32 cellular contexts compared by ENCODE assay signal in genomic region chr11:71198823-71199165, GRCh38. TPM values are rescaled to one million over a fixed set of nuclear protein-coding genes. Genes with fewer than 3 reads are reported as not detected.
"Had no signal": no experiment of that assay in that cellular context is flagged by ENCODE, and none has a peak within 500 bp of the region (broad histone marks: within the 10 kb centered on the region; RNA-seq: fewer than 3 reads in every experiment).

No MANE protein-coding gene starts in this region.

- H3K4me3 ChIP-seq: adrenal gland, body of pancreas, coronary artery, dorsolateral prefrontal cortex, gastrocnemius medialis, heart left ventricle had no signal

- H3K36me3 Mint-ChIP-seq: activated CD4-positive, alpha-beta memory T cell treated with anti-CD3 and anti-CD28 coated beads for 36 hours; activated CD8-positive, alpha-beta memory T cell treated with anti-CD3 and anti-CD28 coated beads, Interleukin-2, amount 10 ng/mL, durations not matched to agents 7 days and 5 days; activated naive CD8-positive, alpha-beta T cell had no signal

- H3K36me3 ChIP-seq: adrenal gland, gastrocnemius medialis, heart left ventricle had no signal

- DNase-seq: activated B cell treated with CpG ODN at 0.5 μM for 24 hours; activated CD4-positive, alpha-beta memory T cell treated with anti-CD3 and anti-CD28 coated beads for 36 hours; activated CD4-positive, alpha-beta T cell treated with anti-CD3 and anti-CD28 coated beads for 36 hours; activated CD4-positive, alpha-beta T cell treated with anti-CD3 and anti-CD28 coated beads, Interleukin-2, amount 10 ng/mL, durations not matched to agents 24 days and 14 days; activated CD8-positive, alpha-beta memory T cell treated with anti-CD3 and anti-CD28 coated beads, Interleukin-2, amount 10 ng/mL, durations not matched to agents 7 days and 5 days; activated CD8-positive, alpha-beta memory T cell treated with anti-CD3 and anti-CD28 coated beads, Interleukin-2, amount 50 U/mL, for 4 hours; activated CD8-positive, alpha-beta T cell treated with anti-CD3 and anti-CD28 coated beads, Interleukin-2, amount 10 ng/mL, durations not matched to agents 7 days and 5 days; activated effector memory CD4-positive, alpha-beta T cell treated with anti-CD3 and anti-CD28 coated beads, Interleukin-2, amount 50 U/mL, for 16 hours; activated naive CD4-positive, alpha-beta T cell treated with anti-CD3 and anti-CD28 coated beads for 36 hours; activated T-cell treated with anti-CD3 and anti-CD28 coated beads, Interleukin-2, amount 50 U/mL, for 1 hour; activated T-cell treated with anti-CD3 and anti-CD28 coated beads, Interleukin-2, amount 50 U/mL, for 48 hours; adrenal gland; amygdala; body of pancreas; central memory CD4-positive, alpha-beta T cell; cerebellar nuclear complex; effector memory CD4-positive, alpha-beta T cell; endodermal cell; foreskin fibroblast; gastrocnemius medialis; glutamatergic neuron; heart left ventricle; T-helper 2 cell had no signal

- H3K4me1 ChIP-seq: adrenal gland, body of pancreas, gastrocnemius medialis, heart left ventricle had no signal

- H3K27me3 ChIP-seq: body of pancreas had no signal

- H3K9me3 Mint-ChIP-seq: activated B cell treated with CpG ODN at 0.5 μM for 24 hours; activated CD4-positive, alpha-beta memory T cell treated with anti-CD3 and anti-CD28 coated beads for 36 hours; activated CD4-positive, alpha-beta T cell treated with anti-CD3 and anti-CD28 coated beads, Interleukin-2, amount 10 ng/mL, durations not matched to agents 24 days and 14 days; activated naive CD4-positive, alpha-beta T cell treated with anti-CD3 and anti-CD28 coated beads for 36 hours; activated T-helper 1 cell treated with anti-CD3 and anti-CD28 coated beads, Interleukin-12 subunit alpha, Interleukin-12 subunit beta, Interleukin-2, Interleukin-4 antibody, amounts not matched to agents 30 ng/mL and 10 ng/mL and 1 ng/mL, durations not matched to agents 14 hours and 24 hours and 36 hours; activated T-helper 2 cell treated with anti-CD3 and anti-CD28 coated beads, Interferon-gamma antibody, Interleukin-2, Interleukin-4, amounts not matched to agents 10 μg/mL and 5 μg/mL and 100 μg/mL, durations not matched to agents 14 hours and 24 hours and 36 hours; dendritic cell treated with granulocyte-macrophage colony-stimulating factor and Interleukin-4, amounts not matched to agents 40 ng/mL and 50 ng/mL, for 4 days; endodermal cell had no signal

- H3K9me3 ChIP-seq: adrenal gland, body of pancreas, gastrocnemius medialis, heart left ventricle had no signal

- H3K27ac ChIP-seq: adrenal gland, body of pancreas, coronary artery, dorsolateral prefrontal cortex, gastrocnemius medialis, heart left ventricle had no signal

- H3K4me1 Mint-ChIP-seq: activated CD4-positive, alpha-beta T cell treated with anti-CD3 and anti-CD28 coated beads for 36 hours; activated CD4-positive, alpha-beta T cell treated with anti-CD3 and anti-CD28 coated beads, Interleukin-2, amount 10 ng/mL, durations not matched to agents 24 days and 14 days; activated CD8-positive, alpha-beta memory T cell treated with anti-CD3 and anti-CD28 coated beads, Interleukin-2, amount 10 ng/mL, durations not matched to agents 7 days and 5 days had no signal

- H3K27ac Mint-ChIP-seq: activated B cell treated with CpG ODN at 0.5 μM for 24 hours; activated CD4-positive, alpha-beta memory T cell treated with anti-CD3 and anti-CD28 coated beads for 36 hours; activated CD4-positive, alpha-beta T cell treated with anti-CD3 and anti-CD28 coated beads for 36 hours; activated CD4-positive, alpha-beta T cell treated with anti-CD3 and anti-CD28 coated beads, Interleukin-2, amount 10 ng/mL, durations not matched to agents 24 days and 14 days; activated CD8-positive, alpha-beta memory T cell treated with anti-CD3 and anti-CD28 coated beads, Interleukin-2, amount 10 ng/mL, durations not matched to agents 7 days and 5 days; activated CD8-positive, alpha-beta T cell treated with anti-CD3 and anti-CD28 coated beads, Interleukin-2, amount 10 ng/mL, durations not matched to agents 7 days and 5 days; activated naive CD4-positive, alpha-beta T cell treated with anti-CD3 and anti-CD28 coated beads for 36 hours; activated naive CD8-positive, alpha-beta T cell; activated T-helper 1 cell treated with anti-CD3 and anti-CD28 coated beads, Interleukin-12 subunit alpha, Interleukin-12 subunit beta, Interleukin-2, Interleukin-4 antibody, amounts not matched to agents 30 ng/mL and 10 ng/mL and 1 ng/mL, durations not matched to agents 14 hours and 24 hours and 36 hours; activated T-helper 2 cell treated with anti-CD3 and anti-CD28 coated beads, Interferon-gamma antibody, Interleukin-2, Interleukin-4, amounts not matched to agents 10 μg/mL and 5 μg/mL and 100 μg/mL, durations not matched to agents 14 hours and 24 hours and 36 hours; dendritic cell treated with granulocyte-macrophage colony-stimulating factor and Interleukin-4, amounts not matched to agents 40 ng/mL and 50 ng/mL, for 4 days; endodermal cell had no signal

- H3K4me3 Mint-ChIP-seq: activated B cell treated with CpG ODN at 0.5 μM for 24 hours; activated CD4-positive, alpha-beta memory T cell treated with anti-CD3 and anti-CD28 coated beads for 36 hours; activated CD4-positive, alpha-beta T cell treated with anti-CD3 and anti-CD28 coated beads for 36 hours; activated CD4-positive, alpha-beta T cell treated with anti-CD3 and anti-CD28 coated beads, Interleukin-2, amount 10 ng/mL, durations not matched to agents 24 days and 14 days; activated CD8-positive, alpha-beta memory T cell treated with anti-CD3 and anti-CD28 coated beads, Interleukin-2, amount 10 ng/mL, durations not matched to agents 7 days and 5 days; activated CD8-positive, alpha-beta T cell treated with anti-CD3 and anti-CD28 coated beads, Interleukin-2, amount 10 ng/mL, durations not matched to agents 7 days and 5 days; activated naive CD4-positive, alpha-beta T cell treated with anti-CD3 and anti-CD28 coated beads for 36 hours; activated naive CD8-positive, alpha-beta T cell; activated T-helper 1 cell treated with anti-CD3 and anti-CD28 coated beads, Interleukin-12 subunit alpha, Interleukin-12 subunit beta, Interleukin-2, Interleukin-4 antibody, amounts not matched to agents 30 ng/mL and 10 ng/mL and 1 ng/mL, durations not matched to agents 14 hours and 24 hours and 36 hours; dendritic cell treated with granulocyte-macrophage colony-stimulating factor and Interleukin-4, amounts not matched to agents 40 ng/mL and 50 ng/mL, for 4 days; endodermal cell had no signal

- H3K27me3 Mint-ChIP-seq: activated CD4-positive, alpha-beta T cell treated with anti-CD3 and anti-CD28 coated beads for 36 hours; activated CD4-positive, alpha-beta T cell treated with anti-CD3 and anti-CD28 coated beads, Interleukin-2, amount 10 ng/mL, durations not matched to agents 24 days and 14 days; activated CD8-positive, alpha-beta memory T cell treated with anti-CD3 and anti-CD28 coated beads, Interleukin-2, amount 10 ng/mL, durations not matched to agents 7 days and 5 days; activated naive CD8-positive, alpha-beta T cell; dendritic cell treated with granulocyte-macrophage colony-stimulating factor and Interleukin-4, amounts not matched to agents 40 ng/mL and 50 ng/mL, for 4 days had no signal

- ATAC-seq: activated CD4-positive, alpha-beta T cell treated with anti-CD3 and anti-CD28 coated beads for 36 hours; activated CD4-positive, CD25-positive, alpha-beta regulatory T cell treated with anti-CD3 and anti-CD28 coated beads, Interleukin-2, amount 50 U/mL, for 24 hours; activated CD8-positive, alpha-beta memory T cell treated with anti-CD3 and anti-CD28 coated beads, Interleukin-2, amount 10 ng/mL, durations not matched to agents 7 days and 5 days; activated CD8-positive, alpha-beta T cell treated with anti-CD3 and anti-CD28 coated beads, Interleukin-2, amount 10 ng/mL, durations not matched to agents 7 days and 5 days; body of pancreas; gastrocnemius medialis; heart left ventricle had no signal

RNA-seq across cellular contexts. Expression of gene SHANK2, which starts 53.6 kb away (rescaled TPM):
- total RNA-seq: activated CD4-positive, alpha-beta memory T cell treated with anti-CD3 and anti-CD28 coated beads for 36 hours; activated CD4-positive, alpha-beta T cell treated with anti-CD3 and anti-CD28 coated beads for 36 hours; activated CD4-positive, alpha-beta T cell treated with anti-CD3 and anti-CD28 coated beads, Interleukin-2, amount 10 ng/mL, durations not matched to agents 24 days and 14 days; activated CD8-positive, alpha-beta memory T cell treated with anti-CD3 and anti-CD28 coated beads for 36 hours; activated CD8-positive, alpha-beta memory T cell treated with anti-CD3 and anti-CD28 coated beads, Interleukin-2, amount 10 ng/mL, durations not matched to agents 7 days and 5 days; activated CD8-positive, alpha-beta T cell treated with anti-CD3 and anti-CD28 coated beads, Interleukin-2, amount 10 ng/mL, durations not matched to agents 7 days and 5 days; activated naive CD4-positive, alpha-beta T cell treated with anti-CD3 and anti-CD28 coated beads for 36 hours; activated T-helper 1 cell treated with anti-CD3 and anti-CD28 coated beads, Interleukin-12 subunit alpha, Interleukin-12 subunit beta, Interleukin-2, Interleukin-4 antibody, amounts not matched to agents 30 ng/mL and 10 ng/mL and 1 ng/mL, durations not matched to agents 14 hours and 24 hours and 36 hours; activated T-helper 2 cell treated with anti-CD3 and anti-CD28 coated beads, Interferon-gamma antibody, Interleukin-2, Interleukin-4, amounts not matched to agents 10 μg/mL and 5 μg/mL and 100 μg/mL, durations not matched to agents 14 hours and 24 hours and 36 hours; T-helper 1 cell treated with Interleukin-12 subunit alpha and Interleukin-12 subunit beta and Interleukin-4 antibody, amounts not matched to agents 30 ng/mL and 1 ng/mL, for 36 hours had no signal
